Comparison of ENCODE assay signal across 28 cellular contexts in genomic region chr7:156069897-156070296, GRCh38.
"Had no signal": no experiment of that assay in that cellular context is flagged by ENCODE, and none has a peak within 500 bp of the region (broad histone marks: within the 10 kb centered on the region; RNA-seq: fewer than 3 reads in every experiment).

No MANE protein-coding gene starts in this region.

- FAIRE-seq: colon, endometrium, endothelial cell of umbilical vein, frontal cortex had no signal

- DNase-seq: colonic mucosa; cortex of kidney; dermis blood vessel endothelial cell; dorsolateral prefrontal cortex; effector CD4-positive, alpha-beta T cell; effector CD8-positive, alpha-beta T cell; effector memory CD4-positive, alpha-beta T cell; effector memory CD8-positive, alpha-beta T cell; endodermal cell; erythroblast; esophagus squamous epithelium; foreskin fibroblast; foreskin keratinocyte; foreskin melanocyte; gastrocnemius medialis; glutamatergic neuron; head of caudate nucleus; heart left ventricle; heart right ventricle had no signal

- ATAC-seq: effector memory CD8-positive, alpha-beta T cell; esophagus mucosa; foreskin keratinocyte; gastrocnemius medialis; gastroesophageal sphincter; heart left ventricle; heart right ventricle had no signal

- H3K27ac ChIP-seq: colonic mucosa, coronary artery, dorsolateral prefrontal cortex, epithelial cell of prostate, esophagus muscularis mucosa, esophagus squamous epithelium, foreskin keratinocyte, gastrocnemius medialis, gastroesophageal sphincter, heart left ventricle, heart right ventricle had no signal

- H3K4me3 ChIP-seq: colonic mucosa, coronary artery, dorsolateral prefrontal cortex, esophagus muscularis mucosa, esophagus squamous epithelium, gastrocnemius medialis, gastroesophageal sphincter, heart left ventricle, heart right ventricle had no signal

- H3K27me3 ChIP-seq: colonic mucosa, esophagus muscularis mucosa, esophagus squamous epithelium, foreskin keratinocyte, gastrocnemius medialis had no signal

- H3K36me3 ChIP-seq: colonic mucosa, esophagus muscularis mucosa, esophagus squamous epithelium, gastrocnemius medialis, gastroesophageal sphincter, heart left ventricle, heart right ventricle had no signal

- H3K4me1 ChIP-seq: colonic mucosa, esophagus muscularis mucosa, esophagus squamous epithelium, foreskin keratinocyte, gastrocnemius medialis, gastroesophageal sphincter, heart left ventricle, heart right ventricle had no signal

- H3K9me3 ChIP-seq: colonic mucosa, esophagus muscularis mucosa, esophagus squamous epithelium, gastrocnemius medialis, gastroesophageal sphincter, heart left ventricle, heart right ventricle had no signal
